8 cellular contexts compared by ENCODE assay signal in genomic region chr14:96275182-96276112, GRCh38. TPM values are rescaled to one million over a fixed set of nuclear protein-coding genes. Genes with fewer than 3 reads are reported as not detected.
A peak's percentile ranks its signal among the peaks of the same experiment; 100 is the strongest.
DNase-seq lines count a peak whose midpoint lies in the region; ATAC-seq and TF ChIP-seq lines count a peak whose summit lies in the region.

No MANE protein-coding gene starts in this region.

- H3K4me3 ChIP-seq in ACC112 (ENCODE audit: low read depth, low read length) (no peak overlapping the region), dorsolateral prefrontal cortex (peak overlapping the region in 29 of 59 donors; percentile 3 to 46 (median 25))

- peaks cover 2% of the 10 kb centered on the region for H3K27me3 Mint-ChIP-seq in memory B cell

- H3K27me3 ChIP-seq in ACC112 (ENCODE audit: insufficient read depth, low read length) (no peaks in the 10 kb centered on the region), dorsolateral prefrontal cortex (no peaks in the 10 kb centered on the region)

- no peaks in the 10 kb centered on the region; the same call in 1 of the 2 replicates for H3K36me3 ChIP-seq in ACC112 (ENCODE audit: insufficient read depth, low read length)

- H3K4me1 ChIP-seq in ACC112 (ENCODE audit: control insufficient read depth, insufficient read depth, low read length, unreplicated experiment), result peaks cover 8% of the 10 kb centered on the region

- H3K27ac Mint-ChIP-seq in memory B cell, result no peak overlapping the region

- peaks cover 8% of the 10 kb centered on the region for H3K9me3 Mint-ChIP-seq in memory B cell

- no peaks in the 10 kb centered on the region for H3K4me1 Mint-ChIP-seq in memory B cell

- DNase-seq in GM19238 (ENCODE audit: insufficient read length, low spot score) (peak; percentile 47), NCI-H345 (lab: John Stamatoyannopoulos, UW) (peak; percentile 72), dorsolateral prefrontal cortex (peak; percentile 78 to 88 (median 84)), memory B cell (ENCODE audit: low spot score in 2 of 2) (peak; percentile 13 to 19)
- DNase-seq in activated CD4-positive, alpha-beta T cell treated with anti-CD3 and anti-CD28 coated beads, Interleukin-2, amount 50 U/mL, for 48 hours, result peak; percentile 75 to 81
- DNase-seq in stimulated activated CD8-positive, alpha-beta memory T cell treated with anti-CD3 and anti-CD28 coated beads, Interleukin-15, amount 100 ng/mL, for 24 hours (ENCODE audit: low read depth), result peak; percentile 53

- peak overlapping the region; percentile 59 for H2AFZ ChIP-seq in ACC112 (ENCODE audit: low read length, unreplicated experiment)

- H3K36me3 Mint-ChIP-seq in memory B cell, result peaks cover 6% of the 10 kb centered on the region

- ATAC-seq in memory B cell (ENCODE audit: low read depth), result no peak
- no peak for ATAC-seq in HG02623 (IDR thresholded peaks at IDR 0.05; ENCODE audit: unreplicated experiment)

- H3K27ac ChIP-seq in ACC112 (ENCODE audit: low read depth, low read length) (no peak overlapping the region), dorsolateral prefrontal cortex (peak overlapping the region; percentile 18 to 98 (median 87))

- TF ChIP-seq CTCF in dorsolateral prefrontal cortex (IDR thresholded peaks at IDR 0.05 in 54 of 56, conservative IDR thresholded peaks at IDR 0.05 in 2 of 56; ENCODE audit: low read depth in 1 of 56, partially characterized antibody in 56 of 56), result peak; percentile 88 to 99 (median 98)

- H3K79me2 ChIP-seq in ACC112 (ENCODE audit: control insufficient read depth, insufficient read depth, low read length, unreplicated experiment), result no peaks in the 10 kb centered on the region

- intact Hi-C loops in dorsolateral prefrontal cortex (cut with DNase I), result loop anchor here (1.0 to 10.0 kb wide), 6 partner anchors 129 to 711 kb away; no protein-coding TSS in a partner anchor

- H3K4me3 Mint-ChIP-seq in memory B cell, result no peak overlapping the region

RNA-seq across cellular contexts. Expression of gene BDKRB1, which starts 19.4 kb away (rescaled TPM):
- 1 to 10 TPM in 4 of 120 experiments, under 1 TPM in 48, not detected in 68; 0.24 to 1.3 (median 0.54) TPM for total RNA-seq in dorsolateral prefrontal cortex

Comparison
In these comparisons a context has a peak if more than half of its experiments do, and no peak if none do; other contexts are left out.
1. DNase-seq: peak in every context shown above with its lines; median percentile 84 in dorsolateral prefrontal cortex; 78 in activated CD4-positive, alpha-beta T cell treated with anti-CD3 and anti-CD28 coated beads, Interleukin-2, amount 50 U/mL, for 48 hours; 72 in NCI-H345; 53 in stimulated activated CD8-positive, alpha-beta memory T cell treated with anti-CD3 and anti-CD28 coated beads, Interleukin-15, amount 100 ng/mL, for 24 hours; 47 in GM19238; 16 in memory B cell.